8 cellular contexts compared by ENCODE assay signal in genomic region chr5:132419517-132420468, GRCh38. TPM values are rescaled to one million over a fixed set of nuclear protein-coding genes. Genes with fewer than 3 reads are reported as not detected.
DNase-seq lines count a peak whose midpoint lies in the region; ATAC-seq and TF ChIP-seq lines count a peak whose summit lies in the region.

No MANE protein-coding gene starts in this region.

- H3K4me3 Mint-ChIP-seq in HFFc6 = peak overlapping the region; percentile 2; the same call in 1 of the 2 replicates
- H3K4me3 Mint-ChIP-seq in activated CD4-positive, alpha-beta T cell treated with anti-CD3 and anti-CD28 coated beads for 36 hours = peak overlapping the region; percentile 37

- peaks cover 62% of the 10 kb centered on the region for H3K4me1 Mint-ChIP-seq in HFFc6 (ENCODE audit: low read depth)
- H3K4me1 Mint-ChIP-seq in activated CD4-positive, alpha-beta T cell treated with anti-CD3 and anti-CD28 coated beads for 36 hours = peaks cover 83% of the 10 kb centered on the region

- H3K27ac ChIP-seq in coronary artery (peak overlapping the region; percentile 31 to 85), left lung (peak overlapping the region; percentile 74 to 96)

- H3K27me3 Mint-ChIP-seq in HFFc6 (ENCODE audit: insufficient read depth) = no peaks in the 10 kb centered on the region
- no peaks in the 10 kb centered on the region for H3K27me3 Mint-ChIP-seq in activated CD4-positive, alpha-beta T cell treated with anti-CD3 and anti-CD28 coated beads for 36 hours

- H3K36me3 ChIP-seq in left lung = peaks cover 0 to 9% of the 10 kb centered on the region in 2 donors

- TF ChIP-seq CTCF in HFFc6 (IDR thresholded peaks at IDR 0.05) = peak; percentile 95
- peak; percentile 78 for TF ChIP-seq CTCF in coronary artery (IDR thresholded peaks at IDR 0.05)
- TF ChIP-seq CTCF in left lung (IDR thresholded peaks at IDR 0.05) = peak; percentile 71 to 79

- CTCF ChIA-PET in activated CD4-positive, alpha-beta T cell treated with anti-CD3 and anti-CD28 coated beads for 36 hours (lab: Charles Lee) = interaction anchor here (0.7 to 2.8 kb wide), 21 partner anchors 9 to 81 kb away, joined by 3 to 17 read pairs (median 5); no protein-coding TSS in a partner anchor

- H3K4me3 ChIP-seq in coronary artery (no peak overlapping the region), left lung (no peak overlapping the region)

- peak; percentile 65 for ATAC-seq in activated CD4-positive, alpha-beta T cell treated with anti-CD3 and anti-CD28 coated beads for 36 hours
- ATAC-seq in left lung = peak; percentile 89
- ATAC-seq in HG03378 (IDR thresholded peaks at IDR 0.05; ENCODE audit: unreplicated experiment) = no peak

- POLR2A ChIA-PET in activated CD4-positive, alpha-beta T cell treated with anti-CD3 and anti-CD28 coated beads for 36 hours (lab: Charles Lee) = interaction anchor here (0.6 to 2.8 kb wide), 7 partner anchors 44 to 527 kb away, joined by 3 to 15 read pairs (median 4); no protein-coding TSS in a partner anchor

- H3K27ac Mint-ChIP-seq in HFFc6 = peak overlapping the region; percentile 49
- peak overlapping the region; percentile 90 for H3K27ac Mint-ChIP-seq in activated CD4-positive, alpha-beta T cell treated with anti-CD3 and anti-CD28 coated beads for 36 hours

- H3K36me3 Mint-ChIP-seq in HFFc6 (ENCODE audit: low read depth) = peaks cover 4% of the 10 kb centered on the region; the same call in 1 of the 2 replicates
- H3K36me3 Mint-ChIP-seq in activated CD4-positive, alpha-beta T cell treated with anti-CD3 and anti-CD28 coated beads for 36 hours (ENCODE audit: low read depth) = peaks cover 45% of the 10 kb centered on the region

- intact Hi-C loops in activated CD4-positive, alpha-beta T cell treated with anti-CD3 and anti-CD28 coated beads for 36 hours (cut with DNase I, micrococcal nuclease) = loop anchor here (1.0 to 10.0 kb wide), 7 partner anchors 8 to 885 kb away; partner anchors contain the start of genes AFF4 (in 1 of the 2) and RAPGEF6 (in 1 of the 2)
- intact Hi-C loops in left lung (cut with DNase I) = no loop called here

- H3K9me3 Mint-ChIP-seq in HFFc6 = no peaks in the 10 kb centered on the region
- H3K9me3 Mint-ChIP-seq in activated CD4-positive, alpha-beta T cell treated with anti-CD3 and anti-CD28 coated beads for 36 hours (ENCODE audit: low read depth) = no peaks in the 10 kb centered on the region

- DNase-seq in COR-L47 (lab: John Stamatoyannopoulos, UW) = peak; percentile 36
- DNase-seq in HFFc6 = peak; percentile 65
- peak; percentile 87 for DNase-seq in NCI-H510A treated with DMSO at 0.1 percent for 48 hours (lab: John Stamatoyannopoulos, UW)
- DNase-seq in activated CD4-positive, alpha-beta T cell treated with anti-CD3 and anti-CD28 coated beads for 36 hours = peak; percentile 75
- peak; percentile 87 for DNase-seq in coronary artery (ENCODE audit: low spot score)
- DNase-seq in left lung = peak; percentile 80 to 90
- DNase-seq in stimulated activated CD4-positive, alpha-beta T cell treated with anti-CD3 and anti-CD28 coated beads, Interleukin-4, amount 100 ng/mL, for 4 hours = peak; percentile 43 to 47

- H3K9me3 ChIP-seq in left lung = no peaks in the 10 kb centered on the region

- peaks cover 42 to 100% of the 10 kb centered on the region in 2 donors for H3K4me1 ChIP-seq in left lung

- no peaks in the 10 kb centered on the region for H3K27me3 ChIP-seq in left lung

RNA-seq across cellular contexts. Expression of gene SLC22A5, which starts 50.3 kb away (rescaled TPM):
- total RNA-seq in HFFc6 (2021; fragmentation: NEBNext Ultra II Directional; extraction: Animal tissue kit (Norgen Biotek cat#: 25700)) = 1 to 10 TPM; 3.8 to 5.6 (median 4.9) TPM
- 1 to 10 TPM; 3.7 to 4.9 TPM for total RNA-seq in activated CD4-positive, alpha-beta T cell treated with anti-CD3 and anti-CD28 coated beads for 36 hours
- total RNA-seq in left lung = 10 to 100 TPM in 1 of 2 donors, 1 to 10 TPM in 1; 9.5 to 10.4 TPM

Comparison
In these comparisons a context has a peak if more than half of its experiments do, and no peak if none do; other contexts are left out.
1. DNase-seq: peak in every context shown above with its lines; median percentile 87 in NCI-H510A treated with DMSO at 0.1 percent for 48 hours; 87 in coronary artery; 85 in left lung; 75 in activated CD4-positive, alpha-beta T cell treated with anti-CD3 and anti-CD28 coated beads for 36 hours; 65 in HFFc6; 45 in stimulated activated CD4-positive, alpha-beta T cell treated with anti-CD3 and anti-CD28 coated beads, Interleukin-4, amount 100 ng/mL, for 4 hours; 36 in COR-L47.
2. intact Hi-C loops: an anchor here in activated CD4-positive, alpha-beta T cell treated with anti-CD3 and anti-CD28 coated beads for 36 hours (1.0 to 10.0 kb wide); none called in left lung.